In genomic region chr15:81002004-81002253, GRCh38 we compare ENCODE assay signal across 1 cellular context.
TF ChIP-seq lines count a peak whose summit lies in the region.

No MANE protein-coding gene starts in this region.

TF ChIP-seq in H1, 55 proteins besides CTCF, POLR2A, EP300 and RAD21:
- TF ChIP-seq CBX8 (IDR thresholded peaks at IDR 0.05; ENCODE audit: borderline replicate concordance, low read depth, low read length) = no peak
- TF ChIP-seq BACH1 (IDR thresholded peaks at IDR 0.05; ENCODE audit: low read length) = no peak
- TF ChIP-seq TCF12 (IDR thresholded peaks at IDR 0.05; ENCODE audit: low read depth, low read length) = no peak
- TF ChIP-seq RNF2 (IDR thresholded peaks at IDR 0.05; ENCODE audit: borderline replicate concordance, low read depth, low read length, missing control alignments, poor library complexity, severe bottlenecking) = no peak
- TF ChIP-seq RFX5 (IDR thresholded peaks at IDR 0.05; ENCODE audit: borderline replicate concordance, low read depth, low read length) = no peak
- TF ChIP-seq HDAC2 (IDR thresholded peaks at IDR 0.05; ENCODE audit: borderline replicate concordance in 1 of 2, low read depth in 2 of 2, low read length in 2 of 2) = no peak
- TF ChIP-seq TBP (IDR thresholded peaks at IDR 0.05; ENCODE audit: low read depth, low read length) = no peak
- no peak for TF ChIP-seq BCL11A (IDR thresholded peaks at IDR 0.05; ENCODE audit: low read depth in 2 of 2, low read length in 2 of 2)
- no peak for TF ChIP-seq GTF2F1 (IDR thresholded peaks at IDR 0.05; ENCODE audit: borderline replicate concordance, low read depth, low read length)
- TF ChIP-seq TAF7 (optimal IDR thresholded peaks at IDR 0.05; ENCODE audit: borderline replicate concordance, low read depth, low read length) = no peak
- TF ChIP-seq TEAD4 (IDR thresholded peaks at IDR 0.05; ENCODE audit: low read depth, low read length) = no peak
- TF ChIP-seq POLR2AphosphoS5 (IDR thresholded peaks at IDR 0.05; ENCODE audit: low read depth, low read length) = no peak
- no peak for TF ChIP-seq SUZ12 (IDR thresholded peaks at IDR 0.05; ENCODE audit: low read length)
